Comparison of ENCODE assay signal across 10 cellular contexts in genomic region chr13:50236898-50237318, GRCh38.
DNase-seq lines count a peak whose midpoint lies in the region; ATAC-seq, FAIRE-seq and TF ChIP-seq lines count a peak whose summit lies in the region.
"Had no signal": no experiment of that assay in that cellular context is flagged by ENCODE, and none has a peak within 500 bp of the region (broad histone marks: within the 10 kb centered on the region; RNA-seq: fewer than 3 reads in every experiment).

No MANE protein-coding gene starts in this region.

- ATAC-seq in HG03066 (IDR thresholded peaks at IDR 0.05; ENCODE audit: low read depth, unreplicated experiment) = peak; percentile 91
- ATAC-seq in activated T-helper 17 cell treated with anti-CD3 and anti-CD28 coated beads, Interleukin-2, amount 50 U/mL, for 72 hours (replicated peaks) = peak; percentile 89
- no peak for ATAC-seq in SK-N-SH treated with all-trans-retinoic acid at 6 μM for 48 hours
- ATAC-seq: esophagus mucosa had no signal

- H3K9me3 ChIP-seq in kidney (ENCODE audit: control insufficient read depth in 1 of 2, low read length in 2 of 2) = no peaks in the 10 kb centered on the region

- H3K27ac ChIP-seq in kidney (ENCODE audit: low read depth in 2 of 2, low read length in 2 of 2) = no peak overlapping the region
- H3K27ac ChIP-seq: 22Rv1 had no signal

- H3K4me1 ChIP-seq in kidney (ENCODE audit: control insufficient read depth in 1 of 2, insufficient read depth in 1 of 2, low read depth in 1 of 2, low read length in 2 of 2) = no peaks in the 10 kb centered on the region

- no peak overlapping the region for H3K9ac ChIP-seq in kidney (ENCODE audit: low read length in 2 of 2)

- peaks cover 4% of the 10 kb centered on the region for H3K27me3 Mint-ChIP-seq in activated T-helper 17 cell treated with anti-CD3 and anti-CD28 coated beads, Interleukin-2, amount 50 U/mL, for 72 hours

- no peak for FAIRE-seq in kidney (lab: Jason Lieb, UNC)

- peaks cover 8% of the 10 kb centered on the region for H3K36me3 Mint-ChIP-seq in activated T-helper 17 cell treated with anti-CD3 and anti-CD28 coated beads, Interleukin-2, amount 50 U/mL, for 72 hours (ENCODE audit: low read depth)

- TF ChIP-seq CTCF in kidney (IDR thresholded peaks at IDR 0.05; ENCODE audit: borderline replicate concordance, extremely low read depth, insufficient read depth) = no peak

- intact Hi-C loops in cardiac septum (cut with DNase I) (no loop called here), kidney (cut with DNase I) (no loop called here)

- H3K9me3 Mint-ChIP-seq in activated T-helper 17 cell treated with anti-CD3 and anti-CD28 coated beads, Interleukin-2, amount 50 U/mL, for 72 hours = no peaks in the 10 kb centered on the region

- H3K36me3 ChIP-seq in kidney (ENCODE audit: control insufficient read depth in 1 of 2, insufficient read depth in 2 of 2, low read length in 2 of 2) = no peaks in the 10 kb centered on the region

- H3K4me1 Mint-ChIP-seq in activated T-helper 17 cell treated with anti-CD3 and anti-CD28 coated beads, Interleukin-2, amount 50 U/mL, for 72 hours = peaks cover 40% of the 10 kb centered on the region

- no peak overlapping the region for H3K4me3 ChIP-seq in kidney (ENCODE audit: low read length in 2 of 2)

- peak; percentile 32 for DNase-seq in NK-92 treated with Interleukin-12 subunit alpha and Interleukin-12 subunit beta, amount 100 ng/mL, for 24 hours (lab: John Stamatoyannopoulos, UW)
- DNase-seq in NK-92 (lab: John Stamatoyannopoulos, UW; ENCODE audit: unreplicated experiment) (no peak), cardiac septum (ENCODE audit: low spot score) (no peak), kidney (no peak)
- peak; percentile 65 for DNase-seq in stimulated activated CD4-positive, alpha-beta T cell treated with anti-CD3 and anti-CD28 coated beads, Interleukin-4, amount 100 ng/mL, for 24 hours

- peak overlapping the region; percentile 78 for H3K4me3 Mint-ChIP-seq in activated T-helper 17 cell treated with anti-CD3 and anti-CD28 coated beads, Interleukin-2, amount 50 U/mL, for 72 hours

- H3K27ac Mint-ChIP-seq in activated T-helper 17 cell treated with anti-CD3 and anti-CD28 coated beads, Interleukin-2, amount 50 U/mL, for 72 hours = peak overlapping the region; percentile 97

TF ChIP-seq in SK-N-SH treated with all-trans-retinoic acid at 6 μM for 48 hours, 23 proteins besides CTCF, POLR2A, EP300 and RAD21:
- TF ChIP-seq CREB5 (CRISPR knock-in tag; IDR thresholded peaks at IDR 0.05; ENCODE audit: low read depth) (no peak), ZFP3 (CRISPR knock-in tag; IDR thresholded peaks at IDR 0.05) (no peak), TSHZ2 (CRISPR knock-in tag; IDR thresholded peaks at IDR 0.05) (no peak), ZFP30 (CRISPR knock-in tag; IDR thresholded peaks at IDR 0.05) (no peak), OSR1 (CRISPR knock-in tag; IDR thresholded peaks at IDR 0.05) (no peak), TCF4 (CRISPR knock-in tag; IDR thresholded peaks at IDR 0.05; ENCODE audit: borderline replicate concordance) (no peak), CSDC2 (CRISPR knock-in tag; IDR thresholded peaks at IDR 0.05) (no peak), ESRRG (CRISPR knock-in tag; IDR thresholded peaks at IDR 0.05) (no peak), PPARA (CRISPR knock-in tag; IDR thresholded peaks at IDR 0.05; ENCODE audit: borderline replicate concordance) (no peak), ISL1 (CRISPR knock-in tag; IDR thresholded peaks at IDR 0.05) (no peak), GLIS3 (CRISPR knock-in tag; IDR thresholded peaks at IDR 0.05) (no peak), ARNTL (CRISPR knock-in tag; IDR thresholded peaks at IDR 0.05; ENCODE audit: borderline replicate concordance, low read depth) (no peak), POU6F1 (CRISPR knock-in tag; IDR thresholded peaks at IDR 0.05; ENCODE audit: borderline replicate concordance, low read depth) (no peak), ZNF70 (CRISPR knock-in tag; IDR thresholded peaks at IDR 0.05) (no peak), PATZ1 (CRISPR knock-in tag; IDR thresholded peaks at IDR 0.05; ENCODE audit: borderline replicate concordance) (no peak), RARB (CRISPR knock-in tag; IDR thresholded peaks at IDR 0.05) (no peak), ZC3H10 (CRISPR knock-in tag; IDR thresholded peaks at IDR 0.05) (no peak)

Comparison
In these comparisons a context has a peak if more than half of its experiments do, and no peak if none do; other contexts are left out.
1. DNase-seq: peak in NK-92 treated with Interleukin-12 subunit alpha and Interleukin-12 subunit beta, amount 100 ng/mL, for 24 hours (single experiment) and stimulated activated CD4-positive, alpha-beta T cell treated with anti-CD3 and anti-CD28 coated beads, Interleukin-4, amount 100 ng/mL, for 24 hours (single experiment); none in NK-92 (single experiment), cardiac septum (single experiment) and kidney (single experiment).